8 cellular contexts compared by ENCODE assay signal in the genomic region with DNA sequence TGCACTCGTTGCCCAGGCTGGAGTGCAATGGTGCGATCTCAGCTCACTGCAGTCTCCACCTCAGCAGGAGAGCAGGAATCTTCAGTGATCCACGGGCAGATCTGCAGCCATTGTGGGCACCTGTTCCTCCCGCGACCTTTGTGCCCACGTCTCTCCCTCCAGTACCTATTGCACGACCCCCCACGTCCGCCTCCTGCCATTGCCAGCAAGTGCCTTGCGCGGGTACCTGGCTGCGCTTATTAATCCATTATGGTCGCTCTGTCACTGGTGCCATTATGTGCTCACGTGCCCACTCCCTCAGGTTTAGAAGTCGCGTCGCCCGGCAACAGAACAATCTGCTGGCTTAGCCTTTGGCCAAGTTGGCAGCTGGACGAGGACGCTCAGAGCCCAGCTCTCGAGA.
A peak's percentile ranks its signal among the peaks of the same experiment; 100 is the strongest.
DNase-seq lines count a peak whose midpoint lies in the region; ATAC-seq, FAIRE-seq and TF ChIP-seq lines count a peak whose summit lies in the region.
"Not testable (repeated sequence)": the region's sequence is repeated elsewhere in the genome, so short reads cannot be mapped to it uniquely, and the experiment has no call there.

No MANE protein-coding gene starts in this region.

- not testable (repeated sequence) for TF ChIP-seq CTCF in HEK293 (tag by site-specific recombination; IDR thresholded peaks at IDR 0.05); glutamatergic neuron (IDR thresholded peaks at IDR 0.05; ENCODE audit: partially characterized antibody, unreplicated experiment); kidney (IDR thresholded peaks at IDR 0.05; ENCODE audit: borderline replicate concordance, extremely low read depth, insufficient read depth); natural killer cell (IDR thresholded peaks at IDR 0.05); spleen (IDR thresholded peaks at IDR 0.05 in 8 of 11, conservative IDR thresholded peaks at IDR 0.05 in 3 of 11); type B pancreatic cell (conservative IDR thresholded peaks at IDR 0.05)

- H3K36me3 ChIP-seq in HEK293 (ENCODE audit: control insufficient read depth in 2 of 2, insufficient read depth in 1 of 2, low read length in 2 of 2); kidney (ENCODE audit: control insufficient read depth in 1 of 2, insufficient read depth in 2 of 2, low read length in 2 of 2): not testable (repeated sequence)
- H3K36me3 ChIP-seq in spleen, result peaks cover 0 to 52% (median 31%) of the 10 kb centered on the region in 6 donors

- H3K27me3 ChIP-seq in spleen (replicated peaks in 1 of 7), result not testable (repeated sequence)

- not testable (repeated sequence) for H3K27ac ChIP-seq in HEK293 (ENCODE audit: extremely low read depth, low read depth, low read length); kidney (ENCODE audit: low read depth in 2 of 2, low read length in 2 of 2); spleen

- POLR2A ChIA-PET in HEK293 (lab: Yijun Ruan, JAX), result not testable (repeated sequence)

- not testable (repeated sequence) for H3K9me3 ChIP-seq in HEK293 (ENCODE audit: control insufficient read depth, insufficient read depth, low read depth, low read length); kidney (ENCODE audit: control insufficient read depth in 1 of 2, low read length in 2 of 2); spleen

- CTCF ChIA-PET in HEK293 (lab: Yijun Ruan, JAX), result not testable (repeated sequence)

- not testable (repeated sequence) for ATAC-seq in natural killer cell

- H3K9ac ChIP-seq in kidney (ENCODE audit: low read length in 2 of 2), result not testable (repeated sequence)

- FAIRE-seq in kidney (lab: Jason Lieb, UNC), result not testable (repeated sequence)

- WGBS in spleen, 5 donors, result 95 to 98% (median 97%) methylated on average over 18 to 21 of the region's 21 CpGs

- peak; percentile 7 for DNase-seq in activated CD4-positive, alpha-beta T cell treated with anti-CD3 and anti-CD28 coated beads for 48 hours
- DNase-seq in activated naive CD4-positive, alpha-beta T cell treated with anti-CD3 and anti-CD28 coated beads, Interleukin-2, amount 50 U/mL, for 16 hours, result peak; percentile 23
- DNase-seq in glutamatergic neuron (peak; percentile 29), kidney (peak; percentile 93), natural killer cell (peak; percentile 35), spleen (peak; percentile 89), type B pancreatic cell (ENCODE audit: extremely low spot score, unreplicated experiment) (peak; percentile 83)

- not testable (repeated sequence) for H3K4me3 Mint-ChIP-seq in glutamatergic neuron (ENCODE audit: unreplicated experiment); natural killer cell; type B pancreatic cell

- H3K4me3 ChIP-seq in HEK293 (ENCODE audit: low read depth, low read length); kidney (ENCODE audit: low read length in 2 of 2); spleen: not testable (repeated sequence)

- H3K27me3 Mint-ChIP-seq in glutamatergic neuron (ENCODE audit: unreplicated experiment), result peaks cover 15% of the 10 kb centered on the region
- H3K27me3 Mint-ChIP-seq in natural killer cell (ENCODE audit: low read depth in 2 of 2); type B pancreatic cell: not testable (repeated sequence)

- peaks cover 23% of the 10 kb centered on the region for H3K4me1 Mint-ChIP-seq in glutamatergic neuron (ENCODE audit: low read depth, unreplicated experiment)
- peaks cover 44 to 48% of the 10 kb centered on the region in 2 donors for H3K4me1 Mint-ChIP-seq in natural killer cell
- peaks cover 24% of the 10 kb centered on the region for H3K4me1 Mint-ChIP-seq in type B pancreatic cell (ENCODE audit: unreplicated experiment)

- H3K9me3 Mint-ChIP-seq in glutamatergic neuron (ENCODE audit: unreplicated experiment), result peaks cover 22% of the 10 kb centered on the region
- not testable (repeated sequence) for H3K9me3 Mint-ChIP-seq in natural killer cell, type B pancreatic cell

- intact Hi-C loops in kidney (cut with DNase I); natural killer cell (cut with micrococcal nuclease); spleen (cut with DNase I; ENCODE audit: low total_unique reads): not testable (repeated sequence)

- H3K27ac Mint-ChIP-seq in glutamatergic neuron (ENCODE audit: unreplicated experiment), result not testable (repeated sequence)
- H3K27ac Mint-ChIP-seq in natural killer cell (peak overlapping the region; percentile 4 to 37), type B pancreatic cell (peak overlapping the region; percentile 40)

- not testable (repeated sequence) for H3K4me1 ChIP-seq in HEK293 (ENCODE audit: control insufficient read depth, insufficient read depth, low read length); kidney (ENCODE audit: control insufficient read depth in 1 of 2, insufficient read depth in 1 of 2, low read depth in 1 of 2, low read length in 2 of 2); spleen

- TF ChIP-seq POLR2A in spleen (IDR thresholded peaks at IDR 0.05), result not testable (repeated sequence)

- H3K36me3 Mint-ChIP-seq in glutamatergic neuron (ENCODE audit: unreplicated experiment), result peaks cover 20% of the 10 kb centered on the region
- H3K36me3 Mint-ChIP-seq in natural killer cell, result not testable (repeated sequence)
- peaks cover 35% of the 10 kb centered on the region for H3K36me3 Mint-ChIP-seq in type B pancreatic cell

TF ChIP-seq in HEK293, 187 proteins besides CTCF, POLR2A, EP300 and RAD21:
- TF ChIP-seq ZNF202 (tag by site-specific recombination; IDR thresholded peaks at IDR 0.05; ENCODE audit: borderline replicate concordance), result peak; percentile 75

Comparison
In these comparisons a context has a peak if more than half of its experiments do, and no peak if none do; other contexts are left out.
1. DNase-seq: peak in every context shown above with its lines; median percentile 93 in kidney; 89 in spleen; 83 in type B pancreatic cell; 35 in natural killer cell; 29 in glutamatergic neuron; 23 in activated naive CD4-positive, alpha-beta T cell treated with anti-CD3 and anti-CD28 coated beads, Interleukin-2, amount 50 U/mL, for 16 hours; 7 in activated CD4-positive, alpha-beta T cell treated with anti-CD3 and anti-CD28 coated beads for 48 hours.